7 cellular contexts compared by ENCODE assay signal in genomic region chr3:53236112-53236841, GRCh38. TPM values are rescaled to one million over a fixed set of nuclear protein-coding genes. Genes with fewer than 3 reads are reported as not detected.
A peak's percentile ranks its signal among the peaks of the same experiment; 100 is the strongest.
DNase-seq lines count a peak whose midpoint lies in the region; ATAC-seq and TF ChIP-seq lines count a peak whose summit lies in the region.

No MANE protein-coding gene starts in this region.

- RAD21 ChIA-PET in HCT116 (lab: Charles Lee; ENCODE audit: low non-redundant PET in 1 of 2, low total read pairs in 2 of 2, uncharacterized antibody in 2 of 2, unreplicated experiment in 2 of 2), result no interaction called here

- H3K4me1 ChIP-seq in HCT116 (ENCODE audit: control insufficient read depth in 1 of 2, insufficient read depth in 2 of 2, low read length in 2 of 2), result peaks cover 48 to 60% of the 10 kb centered on the region in 2 experiments
- H3K4me1 ChIP-seq in mucosa of descending colon (ENCODE audit: low read depth), result peaks cover 24% of the 10 kb centered on the region

- H4K20me1 ChIP-seq in HCT116 (ENCODE audit: insufficient read depth), result no peaks in the 10 kb centered on the region

- peaks cover 87% of the 10 kb centered on the region for H3K79me2 ChIP-seq in HCT116 (ENCODE audit: insufficient read depth, low read length)

- peaks cover 26 to 78% of the 10 kb centered on the region in 2 experiments for H3K36me3 ChIP-seq in HCT116 (ENCODE audit: control insufficient read depth in 1 of 2, insufficient read depth in 2 of 2, low read length in 2 of 2)
- H3K36me3 ChIP-seq in mucosa of descending colon (ENCODE audit: low read depth), result no peaks in the 10 kb centered on the region

- no TSS peak for BruUV-seq in HCT116 (replicated peaks; lab: Mats Ljungman, UMichigan)

- ATAC-seq in HCT116, result peak; percentile 65
- peak; percentile 82 for ATAC-seq in SK-N-SH treated with all-trans-retinoic acid at 6 μM for 48 hours
- peak; percentile 70 for ATAC-seq in mucosa of descending colon
- no peak for ATAC-seq in HG03342 (IDR thresholded peaks at IDR 0.05; ENCODE audit: unreplicated experiment)

- peak overlapping the region; percentile 61 for H3K4me2 ChIP-seq in HCT116 (ENCODE audit: low read length)

- DNase-seq in HCT116 (ENCODE audit: low read depth, low spot score) (peak; percentile 34), epithelial cell of esophagus (ENCODE audit: low read depth) (peak; percentile 82), mucosa of descending colon (peak; percentile 65 to 74 (median 65)), NCI-H1694 (lab: John Stamatoyannopoulos, UW) (no peak)
- DNase-seq in stimulated activated CD4-positive, alpha-beta T cell treated with anti-CD3 and anti-CD28 coated beads, Interleukin-4, amount 100 ng/mL, for 4 hours, result no peak

- H3K9ac ChIP-seq in HCT116 (ENCODE audit: low read length), result peak overlapping the region; percentile 49

- intact Hi-C loops in HCT116 (cut with micrococcal nuclease) (no loop called here), mucosa of descending colon (cut with DNase I, micrococcal nuclease) (no loop called here)

- no peak overlapping the region for H2AFZ ChIP-seq in HCT116 (ENCODE audit: low read depth, low read length, poor library complexity, severe bottlenecking)

- no peaks in the 10 kb centered on the region for H3K27me3 ChIP-seq in HCT116 (ENCODE audit: insufficient read depth, low read length)

- H3K4me3 ChIP-seq in HCT116 (replicated peaks in 1 of 2; ENCODE audit: low read depth in 1 of 2, low read length in 2 of 2) (no peak overlapping the region), epithelial cell of esophagus (ENCODE audit: low read length) (no peak overlapping the region), mucosa of descending colon (no peak overlapping the region)

- H3K9me3 ChIP-seq in HCT116 (ENCODE audit: control insufficient read depth in 1 of 2, insufficient read depth in 1 of 2, low read depth in 1 of 2, low read length in 2 of 2) (no peaks in the 10 kb centered on the region), mucosa of descending colon (no peaks in the 10 kb centered on the region)

- H3K9me2 ChIP-seq in HCT116 (ENCODE audit: insufficient read depth), result no peaks in the 10 kb centered on the region

- TF ChIP-seq RAD21 in HCT116 (IDR thresholded peaks at IDR 0.05; ENCODE audit: low read depth), result no peak

- no peak for TF ChIP-seq POLR2A in HCT116 (IDR thresholded peaks at IDR 0.05; ENCODE audit: borderline replicate concordance, extremely low read depth, insufficient read depth, insufficient read length)

- CTCF ChIA-PET in HCT116 (lab: Charles Lee), result no interaction called here

- POLR2A ChIA-PET in HCT116 (lab: Charles Lee), result interaction anchor here (1.1 to 1.5 kb wide), 3 partner anchors 15 to 39 kb away, joined by 3 to 4 read pairs (median 3); no protein-coding TSS in a partner anchor

- TF ChIP-seq CTCF in HCT116 (IDR thresholded peaks at IDR 0.05 in 2 of 3, conservative IDR thresholded peaks at IDR 0.05 in 1 of 3; ENCODE audit: borderline replicate concordance in 1 of 3, insufficient read depth in 1 of 3, low read depth in 2 of 3, low read length in 2 of 3) (no peak), epithelial cell of esophagus (IDR thresholded peaks at IDR 0.05; ENCODE audit: insufficient read depth, low read depth, low read length, missing control alignments) (no peak), mucosa of descending colon (IDR thresholded peaks at IDR 0.05) (no peak)

- H3K27ac ChIP-seq in HCT116 (ENCODE audit: low read depth, low read length), result peak overlapping the region; percentile 82

TF ChIP-seq in HCT116, 20 proteins besides CTCF, POLR2A, EP300 and RAD21 (continues in another document):
- TF ChIP-seq JUND (IDR thresholded peaks at IDR 0.05), result peak; percentile 55
- no peak for TF ChIP-seq EZH2phosphoT487 (IDR thresholded peaks at IDR 0.05; ENCODE audit: borderline replicate concordance)
- peak; percentile 17; the same call in 1 of the 2 replicates for TF ChIP-seq SIN3A (IDR thresholded peaks at IDR 0.05; ENCODE audit: low read depth)
- no peak for TF ChIP-seq ZBTB33 (IDR thresholded peaks at IDR 0.05; ENCODE audit: extremely low read depth, insufficient replicate concordance, low read length)
- TF ChIP-seq ZNF274 (IDR thresholded peaks at IDR 0.05; ENCODE audit: low read depth, low read length), result no peak
- no peak for TF ChIP-seq SRF (IDR thresholded peaks at IDR 0.05; ENCODE audit: low read depth)

TF ChIP-seq in SK-N-SH treated with all-trans-retinoic acid at 6 μM for 48 hours, 23 proteins besides CTCF, POLR2A, EP300 and RAD21 (continues in another document):
- TF ChIP-seq PATZ1 (CRISPR knock-in tag; IDR thresholded peaks at IDR 0.05; ENCODE audit: borderline replicate concordance) (no peak), CREB5 (CRISPR knock-in tag; IDR thresholded peaks at IDR 0.05; ENCODE audit: low read depth) (peak; percentile 86), ESRRG (CRISPR knock-in tag; IDR thresholded peaks at IDR 0.05) (0 out of 2 replicates have a peak, but pooled peaks have one; percentile 33), SNAI2 (CRISPR knock-in tag; IDR thresholded peaks at IDR 0.05) (peak; percentile 99), ARNTL (CRISPR knock-in tag; IDR thresholded peaks at IDR 0.05; ENCODE audit: borderline replicate concordance, low read depth) (no peak), PPARA (CRISPR knock-in tag; IDR thresholded peaks at IDR 0.05; ENCODE audit: borderline replicate concordance) (peak; percentile 85; the same call in 1 of the 2 replicates), GLIS3 (CRISPR knock-in tag; IDR thresholded peaks at IDR 0.05) (peak; percentile 56; the same call in 1 of the 2 replicates), POU6F1 (CRISPR knock-in tag; IDR thresholded peaks at IDR 0.05; ENCODE audit: borderline replicate concordance, low read depth) (no peak; the same call in 1 of the 2 replicates), TOX (CRISPR knock-in tag; IDR thresholded peaks at IDR 0.05; ENCODE audit: borderline replicate concordance) (peak; percentile 50; the same call in 1 of the 2 replicates), ZNF70 (CRISPR knock-in tag; IDR thresholded peaks at IDR 0.05) (0 out of 2 replicates have a peak, but pooled peaks have one; percentile 31)

RNA-seq across cellular contexts. Expression of gene TKT, which starts 19.5 kb away (rescaled TPM):
- total RNA-seq in HCT116 (2021; ENCODE audit: unreplicated experiment), result 634 TPM
- polyA plus RNA-seq in HCT116 (2012), result 697 and 731 TPM in 2 replicates
- 100 to 1,000 TPM; 180 to 260 (median 226) TPM for total RNA-seq in mucosa of descending colon

Comparison
In these comparisons a context has a peak if more than half of its experiments do, and no peak if none do; other contexts are left out.
1. DNase-seq: peak in HCT116 (single experiment), epithelial cell of esophagus (single experiment) and mucosa of descending colon (3 of 3); none in stimulated activated CD4-positive, alpha-beta T cell treated with anti-CD3 and anti-CD28 coated beads, Interleukin-4, amount 100 ng/mL, for 4 hours (0 of 2) and NCI-H1694 (single experiment).